Comparison of ENCODE assay signal across 8 cellular contexts in genomic region chr19:3029070-3029923, GRCh38. TPM values are rescaled to one million over a fixed set of nuclear protein-coding genes. Genes with fewer than 3 reads are reported as not detected.
DNase-seq lines count a peak whose midpoint lies in the region; ATAC-seq and TF ChIP-seq lines count a peak whose summit lies in the region.

TSS of gene TLE2 (minus strand) at chr19:3029280. CDS start at chr19:3028904, 376 bp downstream.

- no peaks in the 10 kb centered on the region for H3K36me3 Mint-ChIP-seq in activated naive CD4-positive, alpha-beta T cell treated with anti-CD3 and anti-CD28 coated beads, Interleukin-2, amount 10 ng/mL, durations not matched to agents 7 days and 5 days

- in situ Hi-C loops in brain microvascular endothelial cell (cut with HindIII; ENCODE audit: low pct_ligation_motif_present, low sequenced_read_pairs): no loop called here
- in situ Hi-C loops in transverse colon (cut with MboI; ENCODE audit: low pct_ligation_motif_present in 1 of 4, low pct_unique_long_range_greater_than_20kb in 1 of 4, low sequenced_read_pairs in 3 of 4): no loop called here

- TF ChIP-seq EP300 in transverse colon (IDR thresholded peaks at IDR 0.05; ENCODE audit: low read depth): no peak

- CTCF ChIA-PET in activated naive CD4-positive, alpha-beta T cell treated with anti-CD3 and anti-CD28 coated beads, Interleukin-2, amount 10 ng/mL, durations not matched to agents 7 days and 5 days (lab: Charles Lee): no interaction called here

- 3% methylated on average over 85 of the region's 85 CpGs for WGBS in liver
- WGBS in transverse colon (ENCODE audit: low coverage in 1 of 2), 2 donors: 3% methylated on average over 63 of the region's 85 CpGs; no CpG with 5 or more reads in 1 of the 2 donors

- no peak for TF ChIP-seq POLR2A in transverse colon (IDR thresholded peaks at IDR 0.05)

- no peak for TF ChIP-seq RAD21 in liver (IDR thresholded peaks at IDR 0.05)

- DNase-seq in activated naive CD4-positive, alpha-beta T cell treated with anti-CD3 and anti-CD28 coated beads, Interleukin-2, amount 10 ng/mL, durations not matched to agents 7 days and 5 days: no peak
- no peak for DNase-seq in activated naive CD4-positive, alpha-beta T cell treated with Interleukin-2 at 50 U/mL for 16 hours
- DNase-seq in brain microvascular endothelial cell (no peak), transverse colon (no peak), pons (ENCODE audit: low spot score) (no peak)
- no peak for DNase-seq in activated CD4-positive, CD25-positive, alpha-beta regulatory T cell treated with anti-CD3 and anti-CD28 coated beads, Interleukin-2, amount 50 U/mL, for 72 hours

- H3K9me3 Mint-ChIP-seq in activated naive CD4-positive, alpha-beta T cell treated with anti-CD3 and anti-CD28 coated beads, Interleukin-2, amount 10 ng/mL, durations not matched to agents 7 days and 5 days: no peaks in the 10 kb centered on the region

- peaks cover 31% of the 10 kb centered on the region for H3K4me1 Mint-ChIP-seq in activated naive CD4-positive, alpha-beta T cell treated with anti-CD3 and anti-CD28 coated beads, Interleukin-2, amount 10 ng/mL, durations not matched to agents 7 days and 5 days

- H3K9ac ChIP-seq in liver (ENCODE audit: low read depth in 1 of 2, low read length in 2 of 2): no peak within 1 kb of the TSS

- H3K36me3 ChIP-seq in brain microvascular endothelial cell (replicated peaks): no peaks in the 10 kb centered on the region
- no peaks in the 10 kb centered on the region for H3K36me3 ChIP-seq in liver (ENCODE audit: control insufficient read depth in 4 of 4, insufficient read depth in 3 of 4, low read depth in 1 of 4, low read length in 3 of 4)
- no peaks in the 10 kb centered on the region for H3K36me3 ChIP-seq in transverse colon

- no peak within 1 kb of the TSS for H3K27ac Mint-ChIP-seq in activated naive CD4-positive, alpha-beta T cell treated with anti-CD3 and anti-CD28 coated beads, Interleukin-2, amount 10 ng/mL, durations not matched to agents 7 days and 5 days

- peak within 1 kb of the TSS; percentile 63 for H3K4me3 Mint-ChIP-seq in activated naive CD4-positive, alpha-beta T cell treated with anti-CD3 and anti-CD28 coated beads, Interleukin-2, amount 10 ng/mL, durations not matched to agents 7 days and 5 days

- no peaks in the 10 kb centered on the region for H3K9me3 ChIP-seq in liver (ENCODE audit: control insufficient read depth in 4 of 4, low read length in 3 of 4)
- H3K9me3 ChIP-seq in transverse colon: no peaks in the 10 kb centered on the region

- intact Hi-C loops in transverse colon (cut with DNase I; ENCODE audit: low total_unique reads): no loop called here

- H3K4me3 ChIP-seq in brain microvascular endothelial cell (ENCODE audit: low read depth, low read length) (peak within 1 kb of the TSS; percentile 24), liver (ENCODE audit: low read depth in 1 of 3, low read length in 3 of 3) (peak within 1 kb of the TSS; percentile 13 to 75 (median 27)), transverse colon (peak within 1 kb of the TSS; percentile 64 to 79 (median 68))

- H3K27ac ChIP-seq in brain microvascular endothelial cell (no peak within 1 kb of the TSS), liver (ENCODE audit: low read depth in 1 of 2, low read length in 2 of 2) (no peak within 1 kb of the TSS), transverse colon (peak within 1 kb of the TSS; percentile 58 to 76 (median 74))

- peaks cover 97% of the 10 kb centered on the region for H3K27me3 Mint-ChIP-seq in activated naive CD4-positive, alpha-beta T cell treated with anti-CD3 and anti-CD28 coated beads, Interleukin-2, amount 10 ng/mL, durations not matched to agents 7 days and 5 days

- no peak for TF ChIP-seq CTCF in brain microvascular endothelial cell (IDR thresholded peaks at IDR 0.05; ENCODE audit: low read depth, low read length, missing control alignments)
- no peak for TF ChIP-seq CTCF in liver (IDR thresholded peaks at IDR 0.05; ENCODE audit: low read depth, low read length, missing input control)
- no peak for TF ChIP-seq CTCF in transverse colon (IDR thresholded peaks at IDR 0.05)

- no peak for ATAC-seq in HG03457 (IDR thresholded peaks at IDR 0.05; ENCODE audit: unreplicated experiment)

- H3K27me3 ChIP-seq in brain microvascular endothelial cell (replicated peaks): peaks cover 69% of the 10 kb centered on the region
- no peaks in the 10 kb centered on the region for H3K27me3 ChIP-seq in liver (ENCODE audit: control insufficient read depth in 4 of 4, insufficient read depth in 4 of 4, low read length in 3 of 4)
- H3K27me3 ChIP-seq in transverse colon: peaks cover 4% of the 10 kb centered on the region

- peaks cover 3 to 29% (median 18%) of the 10 kb centered on the region in 4 donors for H3K4me1 ChIP-seq in liver (ENCODE audit: control insufficient read depth in 4 of 4, insufficient read depth in 4 of 4, low read length in 3 of 4)
- peaks cover 5 to 28% (median 21%) of the 10 kb centered on the region in 4 donors for H3K4me1 ChIP-seq in transverse colon

TF ChIP-seq in liver, 16 proteins besides CTCF, POLR2A, EP300 and RAD21:
- TF ChIP-seq RXRA (IDR thresholded peaks at IDR 0.05) (no peak), GABPA (IDR thresholded peaks at IDR 0.05 in 1 of 2, conservative IDR thresholded peaks at IDR 0.05 in 1 of 2) (no peak), SP1 (IDR thresholded peaks at IDR 0.05) (no peak), ATF3 (IDR thresholded peaks at IDR 0.05) (no peak), HNF4A (conservative IDR thresholded peaks at IDR 0.05) (no peak), HNF4G (IDR thresholded peaks at IDR 0.05) (no peak), ZBTB33 (IDR thresholded peaks at IDR 0.05) (no peak), TAF1 (conservative IDR thresholded peaks at IDR 0.05) (no peak), EGR1 (IDR thresholded peaks at IDR 0.05; ENCODE audit: low read depth in 2 of 2) (no peak), MAX (IDR thresholded peaks at IDR 0.05) (no peak), FOXA1 (IDR thresholded peaks at IDR 0.05) (no peak)
TF ChIP-seq in liver: peak in this region for 0.

RNA-seq across cellular contexts. Expression of gene TLE2, which starts in this region (rescaled TPM):
- 1 to 10 TPM; 4.5 to 9.3 TPM for total RNA-seq in liver
- 1 to 10 TPM; 3.6 to 7.0 TPM for polyA plus RNA-seq in liver
- 10 to 100 TPM; 31.4 to 70.0 (median 47.5) TPM for total RNA-seq in transverse colon

Comparison
In these comparisons a context has a peak if more than half of its experiments do, and no peak if none do; other contexts are left out.
1. H3K27ac ChIP-seq: peak in transverse colon (4 of 4); none in brain microvascular endothelial cell (single experiment) and liver (0 of 2).
2. Peak in every context shown above with its lines, with median percentiles within 50 percentile points of each other: H3K4me3 ChIP-seq.